ENCODE assay signal across 14 cellular contexts in genomic region chr10:12186324-12186723, GRCh38. TPM values are rescaled to one million over a fixed set of nuclear protein-coding genes. Genes with fewer than 3 reads are reported as not detected.
DNase-seq lines count a peak whose midpoint lies in the region; ATAC-seq and TF ChIP-seq lines count a peak whose summit lies in the region.
"Had no signal": no experiment of that assay in that cellular context is flagged by ENCODE, and none has a peak within 500 bp of the region (broad histone marks: within the 10 kb centered on the region; RNA-seq: fewer than 3 reads in every experiment).

No MANE protein-coding gene starts in this region.

- no peak overlapping the region for H3K23ac ChIP-seq in neuronal stem cell (ENCODE audit: low read depth, low read length, poor library complexity)

- no peak overlapping the region for H3K4me3 ChIP-seq in neuronal stem cell (ENCODE audit: low read length in 2 of 2)
- H3K4me3 ChIP-seq in suprapubic skin, result no peak overlapping the region
- H3K4me3 ChIP-seq: cardiac muscle cell, sigmoid colon had no signal

- no peak overlapping the region for H2BK5ac ChIP-seq in neuronal stem cell (ENCODE audit: low read length)

- H3K14ac ChIP-seq in neuronal stem cell (ENCODE audit: low read length), result no peak overlapping the region

- H4K8ac ChIP-seq in neuronal stem cell (ENCODE audit: low read depth, low read length), result no peak overlapping the region

- H3K4me1 ChIP-seq in neuronal stem cell (ENCODE audit: control insufficient read depth in 2 of 2, insufficient read depth in 1 of 2, low read depth in 1 of 2, low read length in 2 of 2), result no peaks in the 10 kb centered on the region
- H3K4me1 ChIP-seq in suprapubic skin, result no peaks in the 10 kb centered on the region
- H3K4me1 ChIP-seq: sigmoid colon had no signal

- no peak overlapping the region for H3K18ac ChIP-seq in neuronal stem cell (ENCODE audit: low read length)

- peak overlapping the region; percentile 19 for H3K4me3 Mint-ChIP-seq in activated naive CD4-positive, alpha-beta T cell treated with anti-CD3 and anti-CD28 coated beads for 36 hours
- peak overlapping the region; percentile 31 to 62 for H3K4me3 Mint-ChIP-seq in activated T-cell treated with anti-CD3 and anti-CD28 coated beads, Interleukin-2, amount 50 U/mL, for 72 hours
- H3K4me3 Mint-ChIP-seq: stimulated activated memory B cell treated with anti-CD40 and anti-IgM and Interleukin-4, amounts not matched to agents 10 μg/mL and 1 μg/mL and 100 μg/mL, for 72 hours had no signal

- WGBS in neuronal stem cell (ENCODE audit: extremely low coverage in 2 of 2, insufficient read length in 2 of 2, insufficient replicate concordance in 1 of 2), 2 donors, result no CpG with 5 or more reads among the region's 8 CpGs
- WGBS in suprapubic skin, result 80% methylated on average over 8 of the region's 8 CpGs

- H3K27ac ChIP-seq in neuronal stem cell (replicated peaks; ENCODE audit: low read length) (no peak overlapping the region), suprapubic skin (no peak overlapping the region)
- H3K27ac ChIP-seq: cardiac muscle cell, sigmoid colon had no signal

- no peak overlapping the region for H2BK120ac ChIP-seq in neuronal stem cell (ENCODE audit: low read depth, low read length)

- peak; percentile 40 to 58 for ATAC-seq in activated T-cell treated with anti-CD3 and anti-CD28 coated beads, Interleukin-2, amount 50 U/mL, for 72 hours (replicated peaks in 1 of 2)
- ATAC-seq: stimulated activated memory B cell treated with anti-CD40 and anti-IgM and Interleukin-4, amounts not matched to agents 10 μg/mL and 1 μg/mL and 100 μg/mL, for 72 hours had no signal

- no peak overlapping the region for H3K9ac ChIP-seq in neuronal stem cell (ENCODE audit: low read depth, low read length, poor library complexity)

- CTCF ChIA-PET in activated naive CD4-positive, alpha-beta T cell treated with anti-CD3 and anti-CD28 coated beads for 36 hours (lab: Charles Lee), result interaction anchor here (0.7 kb wide), 1 partner anchor 9 kb away, joined by 4 read pairs; no protein-coding TSS in a partner anchor

- intact Hi-C loops in activated naive CD4-positive, alpha-beta T cell treated with anti-CD3 and anti-CD28 coated beads for 36 hours (cut with micrococcal nuclease), result no loop called here

- H2BK12ac ChIP-seq in neuronal stem cell (ENCODE audit: low read length), result no peak overlapping the region

- H3K9me3 ChIP-seq in neuronal stem cell (replicated peaks in 1 of 2; ENCODE audit: control insufficient read depth in 2 of 2, insufficient read depth in 1 of 2, low read depth in 1 of 2, low read length in 2 of 2) (no peaks in the 10 kb centered on the region), suprapubic skin (no peaks in the 10 kb centered on the region)
- H3K9me3 ChIP-seq: sigmoid colon had no signal

- peaks cover 34% of the 10 kb centered on the region for H3K4me1 Mint-ChIP-seq in activated naive CD4-positive, alpha-beta T cell treated with anti-CD3 and anti-CD28 coated beads for 36 hours (ENCODE audit: low read depth)
- H3K4me1 Mint-ChIP-seq in activated T-cell treated with anti-CD3 and anti-CD28 coated beads, Interleukin-2, amount 50 U/mL, for 72 hours (ENCODE audit: low read depth), result peaks cover 51% of the 10 kb centered on the region

- no peak overlapping the region for H2BK15ac ChIP-seq in neuronal stem cell (ENCODE audit: low read length)

- no peak for TF ChIP-seq EP300 in suprapubic skin (IDR thresholded peaks at IDR 0.05)

- H2AK5ac ChIP-seq in neuronal stem cell (ENCODE audit: low read depth, low read length), result no peak overlapping the region

- peak overlapping the region; percentile 84 for H3K27ac Mint-ChIP-seq in activated naive CD4-positive, alpha-beta T cell treated with anti-CD3 and anti-CD28 coated beads for 36 hours
- peak overlapping the region; percentile 78 for H3K27ac Mint-ChIP-seq in activated T-cell treated with anti-CD3 and anti-CD28 coated beads, Interleukin-2, amount 50 U/mL, for 72 hours
- H3K27ac Mint-ChIP-seq: stimulated activated memory B cell treated with anti-CD40 and anti-IgM and Interleukin-4, amounts not matched to agents 10 μg/mL and 1 μg/mL and 100 μg/mL, for 72 hours had no signal

- DNase-seq in activated naive CD4-positive, alpha-beta T cell treated with anti-CD3 and anti-CD28 coated beads for 36 hours, result peak; percentile 57
- no peak for DNase-seq in activated naive CD4-positive, alpha-beta T cell treated with anti-CD3 and anti-CD28 coated beads, Interleukin-2, amount 50 U/mL, for 16 hours
- DNase-seq in MV-4-11 (lab: John Stamatoyannopoulos, UW), result peak; percentile 68
- peak; percentile 23 to 28 for DNase-seq in activated T-cell treated with anti-CD3 and anti-CD28 coated beads, Interleukin-2, amount 50 U/mL, for 72 hours
- DNase-seq in lung microvascular endothelial cell (ENCODE audit: low read depth in 2 of 2), result peak; percentile 74 to 86
- no peak for DNase-seq in neuronal stem cell (ENCODE audit: low spot score)
- no peak for DNase-seq in suprapubic skin (ENCODE audit: low spot score in 2 of 2)
- DNase-seq in globus pallidus (ENCODE audit: low spot score), result no peak
- DNase-seq: effector CD8-positive, alpha-beta T cell; NK-92 treated with Interleukin-12 subunit alpha and Interleukin-12 subunit beta, amount 100 ng/mL, for 24 hours; sigmoid colon had no signal

- TF ChIP-seq CTCF in suprapubic skin (IDR thresholded peaks at IDR 0.05), result no peak

- no peak overlapping the region for H4K91ac ChIP-seq in neuronal stem cell (ENCODE audit: low read depth, low read length, poor library complexity)

- peaks cover 1% of the 10 kb centered on the region for H3K79me1 ChIP-seq in neuronal stem cell (ENCODE audit: low read depth, low read length)

- TF ChIP-seq POLR2A in suprapubic skin (IDR thresholded peaks at IDR 0.05), result no peak

- H3K36me3 Mint-ChIP-seq in activated naive CD4-positive, alpha-beta T cell treated with anti-CD3 and anti-CD28 coated beads for 36 hours (ENCODE audit: low read depth), result peaks cover 40% of the 10 kb centered on the region
- H3K36me3 Mint-ChIP-seq in activated T-cell treated with anti-CD3 and anti-CD28 coated beads, Interleukin-2, amount 50 U/mL, for 72 hours (ENCODE audit: insufficient read depth in 2 of 2), result peaks cover 10 to 24% of the 10 kb centered on the region in 2 donors

- no peaks in the 10 kb centered on the region for H3K9me3 Mint-ChIP-seq in activated naive CD4-positive, alpha-beta T cell treated with anti-CD3 and anti-CD28 coated beads for 36 hours
- H3K9me3 Mint-ChIP-seq in activated T-cell treated with anti-CD3 and anti-CD28 coated beads, Interleukin-2, amount 50 U/mL, for 72 hours, result no peaks in the 10 kb centered on the region
- H3K9me3 Mint-ChIP-seq: IgD-negative memory B cell; stimulated activated memory B cell treated with anti-CD40 and anti-IgM and Interleukin-4, amounts not matched to agents 10 μg/mL and 1 μg/mL and 100 μg/mL, for 72 hours had no signal

- no peak overlapping the region for H3K4me2 ChIP-seq in neuronal stem cell (ENCODE audit: insufficient read depth, low read length, poor library complexity, severe bottlenecking)

- H3K36me3 ChIP-seq in neuronal stem cell (replicated peaks in 1 of 2; ENCODE audit: control insufficient read depth in 2 of 2, insufficient read depth in 2 of 2, low read length in 2 of 2) (peaks cover 9 to 59% of the 10 kb centered on the region in 2 donors), suprapubic skin (peaks cover 50% of the 10 kb centered on the region)

- H3K27me3 Mint-ChIP-seq in activated naive CD4-positive, alpha-beta T cell treated with anti-CD3 and anti-CD28 coated beads for 36 hours (ENCODE audit: low read depth), result no peaks in the 10 kb centered on the region
- no peaks in the 10 kb centered on the region for H3K27me3 Mint-ChIP-seq in activated T-cell treated with anti-CD3 and anti-CD28 coated beads, Interleukin-2, amount 50 U/mL, for 72 hours (ENCODE audit: low read depth)
- H3K27me3 Mint-ChIP-seq: IgD-negative memory B cell; stimulated activated memory B cell treated with anti-CD40 and anti-IgM and Interleukin-4, amounts not matched to agents 10 μg/mL and 1 μg/mL and 100 μg/mL, for 72 hours had no signal

- no peak overlapping the region for H2AFZ ChIP-seq in neuronal stem cell (ENCODE audit: low read length)

- no peak overlapping the region for H3K4ac ChIP-seq in neuronal stem cell (ENCODE audit: low read length)

- H3K27me3 ChIP-seq in neuronal stem cell (ENCODE audit: control insufficient read depth in 3 of 3, insufficient read depth in 3 of 3, low read depth in 1 of 3, low read length in 3 of 3), result no peaks in the 10 kb centered on the region
- H3K27me3 ChIP-seq in suprapubic skin, result no peaks in the 10 kb centered on the region
- H3K27me3 ChIP-seq: cardiac muscle cell, sigmoid colon had no signal

RNA-seq across cellular contexts. Expression of gene NUDT5, which starts 9.4 kb away (rescaled TPM):
- total RNA-seq in activated naive CD4-positive, alpha-beta T cell treated with anti-CD3 and anti-CD28 coated beads for 36 hours, result 100 to 1,000 TPM in 1 of 2 experiments, 10 to 100 TPM in 1; 97.1 to 100 TPM
- 10 to 100 TPM; 79.3 to 94.7 TPM for total RNA-seq in activated T-cell treated with anti-CD3 and anti-CD28 coated beads, Interleukin-2, amount 50 U/mL, for 72 hours
- 34.4 and 37.3 TPM in 2 replicates for total RNA-seq in lung microvascular endothelial cell
- 54.4 TPM for polyA plus RNA-seq in neuronal stem cell (2013, experiment 1 of 2)
- 59.3 TPM for polyA plus RNA-seq in neuronal stem cell (2013, experiment 2 of 2)
- 10 to 100 TPM; 37.2 to 49.2 (median 41.8) TPM for total RNA-seq in suprapubic skin

RNA-seq across cellular contexts. Expression of gene CDC123, which starts 9.7 kb away (rescaled TPM):
- 100 to 1,000 TPM; 108 to 117 TPM for total RNA-seq in activated naive CD4-positive, alpha-beta T cell treated with anti-CD3 and anti-CD28 coated beads for 36 hours
- 10 to 100 TPM; 84.6 to 85.4 TPM for total RNA-seq in activated T-cell treated with anti-CD3 and anti-CD28 coated beads, Interleukin-2, amount 50 U/mL, for 72 hours
- total RNA-seq in lung microvascular endothelial cell (172 and 185 TPM in 2 replicates), suprapubic skin (10 to 100 TPM; 58.1 to 86.7 (median 69.3) TPM)
- 121 TPM for polyA plus RNA-seq in neuronal stem cell (2013, experiment 1 of 2)
- polyA plus RNA-seq in neuronal stem cell (2013, experiment 2 of 2), result 123 TPM

RNA-seq across cellular contexts. Expression of gene SEC61A2, which starts 56.8 kb away (rescaled TPM):
- 10 to 100 TPM; 18.2 to 20.0 TPM for total RNA-seq in activated naive CD4-positive, alpha-beta T cell treated with anti-CD3 and anti-CD28 coated beads for 36 hours
- 10 to 100 TPM; 20.3 to 20.9 TPM for total RNA-seq in activated T-cell treated with anti-CD3 and anti-CD28 coated beads, Interleukin-2, amount 50 U/mL, for 72 hours
- 3.5 and 4.2 TPM in 2 replicates for total RNA-seq in lung microvascular endothelial cell
- polyA plus RNA-seq in neuronal stem cell (2013, experiment 1 of 2), result 20.9 TPM
- polyA plus RNA-seq in neuronal stem cell (2013, experiment 2 of 2), result 21.3 TPM
- 10 to 100 TPM in 1 of 4 donors, 1 to 10 TPM in 3; 3.5 to 18.3 (median 7.3) TPM for total RNA-seq in suprapubic skin

Comparison
In these comparisons a context has a peak if more than half of its experiments do, and no peak if none do; other contexts are left out.
1. DNase-seq: peak in activated naive CD4-positive, alpha-beta T cell treated with anti-CD3 and anti-CD28 coated beads for 36 hours (single experiment), MV-4-11 (single experiment), activated T-cell treated with anti-CD3 and anti-CD28 coated beads, Interleukin-2, amount 50 U/mL, for 72 hours (2 of 2) and lung microvascular endothelial cell (2 of 2); none in activated naive CD4-positive, alpha-beta T cell treated with anti-CD3 and anti-CD28 coated beads, Interleukin-2, amount 50 U/mL, for 16 hours (single experiment), neuronal stem cell (single experiment), suprapubic skin (0 of 2) and globus pallidus (single experiment).